Comparison of ENCODE assay signal across 17 cellular contexts in the genomic region with DNA sequence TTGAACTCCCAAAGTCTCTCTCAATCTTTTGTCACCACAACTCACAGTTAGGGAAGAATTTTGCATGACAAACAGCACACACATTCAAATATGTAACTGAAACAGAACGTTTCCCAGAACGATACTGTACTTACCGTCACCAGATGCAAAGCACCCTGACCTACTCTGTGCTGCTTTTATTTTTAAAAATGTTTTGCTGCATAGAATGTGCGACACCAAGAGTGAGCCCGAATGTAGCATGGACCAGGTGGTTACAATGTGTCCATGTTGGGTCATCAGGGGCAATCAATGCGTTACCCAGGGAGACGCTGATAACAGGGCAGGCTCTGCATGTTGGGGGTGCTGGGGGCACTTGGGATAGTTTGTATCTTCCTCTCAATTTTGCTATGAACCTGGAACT. TPM values are rescaled to one million over a fixed set of nuclear protein-coding genes. Genes with fewer than 3 reads are reported as not detected.
DNase-seq lines count a peak whose midpoint lies in the region; ATAC-seq and TF ChIP-seq lines count a peak whose summit lies in the region.
"Had no signal": no experiment of that assay in that cellular context is flagged by ENCODE, and none has a peak within 500 bp of the region (broad histone marks: within the 10 kb centered on the region; RNA-seq: fewer than 3 reads in every experiment).

No MANE protein-coding gene starts in this region.

- intact Hi-C loops in mucosa of descending colon (cut with DNase I, micrococcal nuclease), result no loop called here

- peak; percentile 66 for ATAC-seq in GM18873 (IDR thresholded peaks at IDR 0.05; ENCODE audit: low FRiP score, unreplicated experiment)
- peak; percentile 71 for ATAC-seq in HG02623 (IDR thresholded peaks at IDR 0.05; ENCODE audit: unreplicated experiment)
- peak; percentile 58 for ATAC-seq in HG03439 (IDR thresholded peaks at IDR 0.05; ENCODE audit: unreplicated experiment)
- ATAC-seq in mucosa of descending colon, result peak; percentile 49
- ATAC-seq: right cardiac atrium, T-helper 17 cell had no signal

- DNase-seq in mucosa of descending colon (no peak), NCI-H1092 treated with DMSO at 0.1 percent for 48 hours (lab: John Stamatoyannopoulos, UW) (no peak), hippocampal formation (lab: John Stamatoyannopoulos, UW) (no peak), putamen (ENCODE audit: low spot score) (no peak), NCI-H524 treated with DMSO at 0.1 percent for 48 hours (lab: John Stamatoyannopoulos, UW) (no peak)
- DNase-seq: activated CD4-positive, alpha-beta T cell treated with anti-CD3 and anti-CD28 coated beads for 4 hours; brain microvascular endothelial cell; Calu3; HFFc6; mesendoderm; NCI-H1048; right cardiac atrium; SHP77 treated with DMSO at 0.1 percent for 48 hours; T-helper 17 cell had no signal

- H3K4me1 ChIP-seq in mucosa of descending colon (ENCODE audit: low read depth), result no peaks in the 10 kb centered on the region

- no peaks in the 10 kb centered on the region for H3K36me3 ChIP-seq in mucosa of descending colon (ENCODE audit: low read depth)
- H3K36me3 ChIP-seq: brain microvascular endothelial cell had no signal

- no peaks in the 10 kb centered on the region for H3K9me3 ChIP-seq in mucosa of descending colon

- no peak for TF ChIP-seq CTCF in mucosa of descending colon (IDR thresholded peaks at IDR 0.05)

- no peak overlapping the region for H3K4me3 ChIP-seq in mucosa of descending colon

RNA-seq across cellular contexts. Expression of gene EIF5, which starts 14.6 kb away (rescaled TPM):
- total RNA-seq in mucosa of descending colon, result 100 to 1,000 TPM; 255 to 342 (median 314) TPM
